Comparison of ENCODE assay signal across 21 cellular contexts in genomic region chr4:40848981-40849380, GRCh38.
A peak's percentile ranks its signal among the peaks of the same experiment; 100 is the strongest.
DNase-seq lines count a peak whose midpoint lies in the region; ATAC-seq and TF ChIP-seq lines count a peak whose summit lies in the region.
"Had no signal": no experiment of that assay in that cellular context is flagged by ENCODE, and none has a peak within 500 bp of the region (broad histone marks: within the 10 kb centered on the region; RNA-seq: fewer than 3 reads in every experiment).

No MANE protein-coding gene starts in this region.

- ATAC-seq in GM21529 (IDR thresholded peaks at IDR 0.05; ENCODE audit: unreplicated experiment) = no peak
- ATAC-seq: left cardiac atrium, mucosa of descending colon, Panc1 had no signal

- peaks cover 18% of the 10 kb centered on the region for H3K36me3 ChIP-seq in skeletal muscle satellite cell (ENCODE audit: insufficient read depth, low read length)
- H3K36me3 ChIP-seq in left ventricle myocardium inferior = no peaks in the 10 kb centered on the region
- H3K36me3 ChIP-seq: sigmoid colon had no signal

- no peaks in the 10 kb centered on the region for H3K9me3 ChIP-seq in skeletal muscle satellite cell (replicated peaks; ENCODE audit: low read length)
- H3K9me3 ChIP-seq in left ventricle myocardium inferior (replicated peaks) = no peaks in the 10 kb centered on the region
- H3K9me3 ChIP-seq: mucosa of descending colon, sigmoid colon, tibial artery had no signal

- in situ Hi-C loops in astrocyte of the cerebellum (cut with HindIII; ENCODE audit: low sequenced_read_pairs) = no loop called here

- no peak overlapping the region for H3K4me3 ChIP-seq in astrocyte of the cerebellum (ENCODE audit: low read depth, low read length)
- no peak overlapping the region for H3K4me3 ChIP-seq in fibroblast of pulmonary artery (replicated peaks; ENCODE audit: low read depth, low read length)
- H3K4me3 ChIP-seq in skeletal muscle satellite cell (ENCODE audit: low read length) = no peak overlapping the region
- H3K4me3 ChIP-seq in left ventricle myocardium inferior = no peak overlapping the region
- H3K4me3 ChIP-seq: mucosa of descending colon, sigmoid colon, SK-N-MC, tibial artery had no signal

- no peak overlapping the region for H3K9ac ChIP-seq in skeletal muscle satellite cell (ENCODE audit: low read depth, low read length)

- TF ChIP-seq CTCF in astrocyte of the cerebellum (IDR thresholded peaks at IDR 0.05; ENCODE audit: low read depth, low read length, missing control alignments) (no peak), fibroblast of pulmonary artery (IDR thresholded peaks at IDR 0.05; ENCODE audit: low read length, missing control alignments) (no peak), left ventricle myocardium inferior (IDR thresholded peaks at IDR 0.05; ENCODE audit: borderline replicate concordance) (no peak)

- intact Hi-C loops in left ventricle myocardium inferior (cut with micrococcal nuclease) = no loop called here

- H3K4me1 ChIP-seq in skeletal muscle satellite cell (ENCODE audit: control insufficient read depth, insufficient read depth, low read length) (peaks cover 9% of the 10 kb centered on the region), left ventricle myocardium inferior (peaks cover 9% of the 10 kb centered on the region)

- DNase-seq in HT1080 (ENCODE audit: low read depth) = peak; percentile 17
- peak; percentile 57 for DNase-seq in astrocyte of the cerebellum (ENCODE audit: low read depth)
- DNase-seq in fibroblast of pulmonary artery (ENCODE audit: low read depth) = peak; percentile 25
- no peak for DNase-seq in hepatic stellate cell (ENCODE audit: low spot score)
- DNase-seq in NK-92 treated with Interleukin-12 subunit alpha and Interleukin-12 subunit beta, amount 100 ng/mL, for 24 hours (lab: John Stamatoyannopoulos, UW) = no peak
- DNase-seq in left ventricle myocardium inferior = no peak
- DNase-seq: activated naive CD4-positive, alpha-beta T cell treated with Interleukin-2 at 50 U/mL for 16 hours; DMS153; effector CD8-positive, alpha-beta T cell; left cardiac atrium; mucosa of descending colon; NCI-H82; occipital lobe; sigmoid colon; stimulated activated CD4-positive, alpha-beta T cell treated with anti-CD3 and anti-CD28 coated beads, Interleukin-4, amount 100 ng/mL, for 1 hour; tibial artery had no signal

- no peak overlapping the region for H3K27ac ChIP-seq in left ventricle myocardium inferior (replicated peaks)
- H3K27ac ChIP-seq: C4-2B, sigmoid colon, SK-N-MC, tibial artery had no signal

- no peaks in the 10 kb centered on the region for H3K27me3 ChIP-seq in skeletal muscle satellite cell (ENCODE audit: control insufficient read depth, insufficient read depth, low read length)
- no peaks in the 10 kb centered on the region for H3K27me3 ChIP-seq in left ventricle myocardium inferior (ENCODE audit: low read depth)
- H3K27me3 ChIP-seq: sigmoid colon, tibial artery had no signal

- peak overlapping the region; percentile 6 for H3K4me2 ChIP-seq in skeletal muscle satellite cell (ENCODE audit: low read length)

Comparison
In these comparisons a context has a peak if more than half of its experiments do, and no peak if none do; other contexts are left out.
1. DNase-seq: peak in HT1080 (single experiment), astrocyte of the cerebellum (single experiment) and fibroblast of pulmonary artery (single experiment); none in hepatic stellate cell (single experiment), NK-92 treated with Interleukin-12 subunit alpha and Interleukin-12 subunit beta, amount 100 ng/mL, for 24 hours (single experiment) and left ventricle myocardium inferior (single experiment).